In the genomic region with DNA sequence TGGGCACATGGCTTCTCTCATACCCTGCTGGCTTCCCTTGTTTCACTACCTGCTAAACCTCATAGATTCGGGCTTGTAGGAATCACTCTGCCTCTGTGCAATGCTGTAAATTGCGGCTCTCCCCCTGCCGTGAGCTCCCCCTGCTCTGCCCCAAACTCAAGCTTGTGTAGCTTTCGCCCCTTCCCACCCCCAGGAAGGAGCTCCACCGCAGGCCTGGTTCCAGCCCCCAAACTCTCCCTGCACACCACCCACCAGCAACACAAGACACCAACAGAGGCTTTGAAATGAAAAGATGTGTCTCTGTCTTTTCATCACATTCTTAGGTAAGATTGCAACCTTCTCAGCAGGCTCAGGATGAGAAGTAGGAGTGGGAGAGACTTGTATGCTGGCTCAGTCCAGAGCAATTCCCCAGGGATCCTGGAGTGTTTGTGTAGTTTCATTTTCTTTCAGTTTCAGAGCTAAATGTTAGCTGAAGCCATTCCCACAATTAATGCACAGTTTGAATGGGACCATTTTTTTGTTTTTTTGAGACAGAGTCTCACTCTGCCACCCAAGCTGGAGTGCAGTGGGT, we compare ENCODE assay signal across 11 cellular contexts.
A peak's percentile ranks its signal among the peaks of the same experiment; 100 is the strongest.
DNase-seq lines count a peak whose midpoint lies in the region; ATAC-seq and TF ChIP-seq lines count a peak whose summit lies in the region.
"Had no signal": no experiment of that assay in that cellular context is flagged by ENCODE, and none has a peak within 500 bp of the region (broad histone marks: within the 10 kb centered on the region; RNA-seq: fewer than 3 reads in every experiment).

No MANE protein-coding gene starts in this region.

- no peaks in the 10 kb centered on the region for H3K27me3 ChIP-seq in WERI-Rb-1 (ENCODE audit: insufficient read depth, low read depth, severe bottlenecking)

- no peak for TF ChIP-seq CTCF in WERI-Rb-1 (IDR thresholded peaks at IDR 0.05; ENCODE audit: low read depth, low read length)

- H3K36me3 ChIP-seq in WERI-Rb-1: no peaks in the 10 kb centered on the region

- H3K27me3 Mint-ChIP-seq in stimulated activated naive B cell treated with anti-CD40 and anti-IgM and Interleukin-4, amounts not matched to agents 10 μg/mL and 1 μg/mL and 100 μg/mL, for 72 hours: no peaks in the 10 kb centered on the region

- H3K27ac Mint-ChIP-seq in stimulated activated naive B cell treated with anti-CD40 and anti-IgM and Interleukin-4, amounts not matched to agents 10 μg/mL and 1 μg/mL and 100 μg/mL, for 72 hours: peak overlapping the region; percentile 95
- H3K27ac Mint-ChIP-seq: nephron progenitor cell, WTC11 had no signal

- H3K9me3 ChIP-seq in WERI-Rb-1 (ENCODE audit: severe bottlenecking): no peaks in the 10 kb centered on the region

- H3K4me3 Mint-ChIP-seq in stimulated activated naive B cell treated with anti-CD40 and anti-IgM and Interleukin-4, amounts not matched to agents 10 μg/mL and 1 μg/mL and 100 μg/mL, for 72 hours: no peak overlapping the region
- H3K4me3 Mint-ChIP-seq: nephron progenitor cell, WTC11 had no signal

- DNase-seq in NCI-H748 (lab: John Stamatoyannopoulos, UW; ENCODE audit: unreplicated experiment) (peak; percentile 2), NCI-H748 treated with DMSO at 0.1 percent for 48 hours (lab: John Stamatoyannopoulos, UW) (no peak), NCI-H2171 (lab: John Stamatoyannopoulos, UW) (peak; percentile 10), fibroblast of gingiva (ENCODE audit: low read depth) (peak; percentile 52), WERI-Rb-1 (no peak), pons (ENCODE audit: low spot score) (no peak)
- no peak for DNase-seq in stimulated activated naive B cell treated with anti-CD40 and anti-IgM and Interleukin-4, amounts not matched to agents 10 μg/mL and 1 μg/mL and 100 μg/mL, for 72 hours
- DNase-seq: effector CD8-positive, alpha-beta T cell; nephron progenitor cell had no signal

- peaks cover 0 to 6% of the 10 kb centered on the region in 2 donors for H3K36me3 Mint-ChIP-seq in stimulated activated naive B cell treated with anti-CD40 and anti-IgM and Interleukin-4, amounts not matched to agents 10 μg/mL and 1 μg/mL and 100 μg/mL, for 72 hours
- H3K36me3 Mint-ChIP-seq: WTC11 had no signal

- no peak for ATAC-seq in stimulated activated naive B cell treated with anti-CD40 and anti-IgM and Interleukin-4, amounts not matched to agents 10 μg/mL and 1 μg/mL and 100 μg/mL, for 72 hours (replicated peaks)
- ATAC-seq in GM21381 (IDR thresholded peaks at IDR 0.05; ENCODE audit: unreplicated experiment): no peak
- ATAC-seq: WTC11 had no signal

- H3K9me3 Mint-ChIP-seq in stimulated activated naive B cell treated with anti-CD40 and anti-IgM and Interleukin-4, amounts not matched to agents 10 μg/mL and 1 μg/mL and 100 μg/mL, for 72 hours: peaks cover 0 to 3% of the 10 kb centered on the region in 2 donors
- H3K9me3 Mint-ChIP-seq: nephron progenitor cell had no signal

- no peak overlapping the region for H3K4me3 ChIP-seq in WERI-Rb-1 (ENCODE audit: low read depth, low read length)

- peaks cover 60 to 81% of the 10 kb centered on the region in 2 donors for H3K4me1 Mint-ChIP-seq in stimulated activated naive B cell treated with anti-CD40 and anti-IgM and Interleukin-4, amounts not matched to agents 10 μg/mL and 1 μg/mL and 100 μg/mL, for 72 hours

- H3K27ac ChIP-seq in WERI-Rb-1: no peak overlapping the region

Comparison
In these comparisons a context has a peak if more than half of its experiments do, and no peak if none do; other contexts are left out.
1. DNase-seq: peak in NCI-H748 (single experiment), NCI-H2171 (single experiment) and fibroblast of gingiva (single experiment); none in NCI-H748 treated with DMSO at 0.1 percent for 48 hours (single experiment), stimulated activated naive B cell treated with anti-CD40 and anti-IgM and Interleukin-4, amounts not matched to agents 10 μg/mL and 1 μg/mL and 100 μg/mL, for 72 hours (single experiment), WERI-Rb-1 (single experiment) and pons (single experiment).